1 cellular context compared by ENCODE assay signal in the genomic region with DNA sequence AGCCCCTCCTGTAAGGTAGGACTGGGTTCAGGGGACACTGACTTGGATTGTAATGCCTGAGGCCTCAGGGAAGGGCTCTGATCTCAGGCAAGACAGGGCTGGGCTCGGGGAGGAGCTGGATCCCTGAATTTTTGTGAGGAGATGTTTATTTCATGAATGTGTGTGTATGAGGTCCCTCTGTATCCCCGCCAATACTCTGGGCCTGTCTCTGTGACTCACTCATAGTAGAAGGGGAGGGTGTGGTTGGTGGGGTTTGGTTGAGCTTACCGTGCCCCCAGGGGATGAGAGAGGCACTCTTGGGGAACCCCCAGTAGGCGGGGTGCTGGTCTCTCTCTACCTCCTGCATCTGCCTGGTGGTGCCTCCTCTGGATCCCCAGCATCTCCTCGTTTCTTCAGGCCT.
TF ChIP-seq lines count a peak whose summit lies in the region.

No MANE protein-coding gene starts in this region.

TF ChIP-seq in SK-N-SH, 30 proteins besides CTCF, POLR2A, EP300 and RAD21 (continued from another document):
- TF ChIP-seq, protein P1, sequence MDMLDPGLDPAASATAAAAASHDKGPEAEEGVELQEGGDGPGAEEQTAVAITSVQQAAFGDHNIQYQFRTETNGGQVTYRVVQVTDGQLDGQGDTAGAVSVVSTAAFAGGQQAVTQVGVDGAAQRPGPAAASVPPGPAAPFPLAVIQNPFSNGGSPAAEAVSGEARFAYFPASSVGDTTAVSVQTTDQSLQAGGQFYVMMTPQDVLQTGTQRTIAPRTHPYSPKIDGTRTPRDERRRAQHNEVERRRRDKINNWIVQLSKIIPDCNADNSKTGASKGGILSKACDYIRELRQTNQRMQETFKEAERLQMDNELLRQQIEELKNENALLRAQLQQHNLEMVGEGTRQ (IDR thresholded peaks at IDR 0.05; ENCODE audit: borderline replicate concordance, low read depth, low read length): no peak
- no peak for TF ChIP-seq NFIC (IDR thresholded peaks at IDR 0.05; ENCODE audit: borderline replicate concordance)
- no peak for TF ChIP-seq NRF1 (IDR thresholded peaks at IDR 0.05; ENCODE audit: low read depth, low read length)
- no peak for TF ChIP-seq GATA2 (CRISPR knock-in tag; IDR thresholded peaks at IDR 0.05)
- TF ChIP-seq CHD2 (IDR thresholded peaks at IDR 0.05; ENCODE audit: low read length, partially characterized antibody): no peak
- no peak for TF ChIP-seq FOXJ3 (CRISPR knock-in tag; IDR thresholded peaks at IDR 0.05)
- no peak for TF ChIP-seq SMC3 (IDR thresholded peaks at IDR 0.05; ENCODE audit: low read depth, low read length)
- TF ChIP-seq, protein P2, sequence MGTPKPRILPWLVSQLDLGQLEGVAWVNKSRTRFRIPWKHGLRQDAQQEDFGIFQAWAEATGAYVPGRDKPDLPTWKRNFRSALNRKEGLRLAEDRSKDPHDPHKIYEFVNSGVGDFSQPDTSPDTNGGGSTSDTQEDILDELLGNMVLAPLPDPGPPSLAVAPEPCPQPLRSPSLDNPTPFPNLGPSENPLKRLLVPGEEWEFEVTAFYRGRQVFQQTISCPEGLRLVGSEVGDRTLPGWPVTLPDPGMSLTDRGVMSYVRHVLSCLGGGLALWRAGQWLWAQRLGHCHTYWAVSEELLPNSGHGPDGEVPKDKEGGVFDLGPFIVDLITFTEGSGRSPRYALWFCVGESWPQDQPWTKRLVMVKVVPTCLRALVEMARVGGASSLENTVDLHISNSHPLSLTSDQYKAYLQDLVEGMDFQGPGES (IDR thresholded peaks at IDR 0.05; ENCODE audit: low read depth, low read length): no peak
- TF ChIP-seq ELF1 (IDR thresholded peaks at IDR 0.05): no peak
- TF ChIP-seq TCF12 (IDR thresholded peaks at IDR 0.05): no peak
- TF ChIP-seq, protein P3, sequence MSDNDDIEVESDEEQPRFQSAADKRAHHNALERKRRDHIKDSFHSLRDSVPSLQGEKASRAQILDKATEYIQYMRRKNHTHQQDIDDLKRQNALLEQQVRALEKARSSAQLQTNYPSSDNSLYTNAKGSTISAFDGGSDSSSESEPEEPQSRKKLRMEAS (IDR thresholded peaks at IDR 0.05; ENCODE audit: low read depth): no peak
- TF ChIP-seq, protein P4, sequence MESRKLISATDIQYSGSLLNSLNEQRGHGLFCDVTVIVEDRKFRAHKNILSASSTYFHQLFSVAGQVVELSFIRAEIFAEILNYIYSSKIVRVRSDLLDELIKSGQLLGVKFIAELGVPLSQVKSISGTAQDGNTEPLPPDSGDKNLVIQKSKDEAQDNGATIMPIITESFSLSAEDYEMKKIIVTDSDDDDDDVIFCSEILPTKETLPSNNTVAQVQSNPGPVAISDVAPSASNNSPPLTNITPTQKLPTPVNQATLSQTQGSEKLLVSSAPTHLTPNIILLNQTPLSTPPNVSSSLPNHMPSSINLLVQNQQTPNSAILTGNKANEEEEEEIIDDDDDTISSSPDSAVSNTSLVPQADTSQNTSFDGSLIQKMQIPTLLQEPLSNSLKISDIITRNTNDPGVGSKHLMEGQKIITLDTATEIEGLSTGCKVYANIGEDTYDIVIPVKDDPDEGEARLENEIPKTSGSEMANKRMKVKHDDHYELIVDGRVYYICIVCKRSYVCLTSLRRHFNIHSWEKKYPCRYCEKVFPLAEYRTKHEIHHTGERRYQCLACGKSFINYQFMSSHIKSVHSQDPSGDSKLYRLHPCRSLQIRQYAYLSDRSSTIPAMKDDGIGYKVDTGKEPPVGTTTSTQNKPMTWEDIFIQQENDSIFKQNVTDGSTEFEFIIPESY (IDR thresholded peaks at IDR 0.05; ENCODE audit: borderline replicate concordance, low read depth): no peak
